ENCODE assay signal across 1 cellular context in the genomic region with DNA sequence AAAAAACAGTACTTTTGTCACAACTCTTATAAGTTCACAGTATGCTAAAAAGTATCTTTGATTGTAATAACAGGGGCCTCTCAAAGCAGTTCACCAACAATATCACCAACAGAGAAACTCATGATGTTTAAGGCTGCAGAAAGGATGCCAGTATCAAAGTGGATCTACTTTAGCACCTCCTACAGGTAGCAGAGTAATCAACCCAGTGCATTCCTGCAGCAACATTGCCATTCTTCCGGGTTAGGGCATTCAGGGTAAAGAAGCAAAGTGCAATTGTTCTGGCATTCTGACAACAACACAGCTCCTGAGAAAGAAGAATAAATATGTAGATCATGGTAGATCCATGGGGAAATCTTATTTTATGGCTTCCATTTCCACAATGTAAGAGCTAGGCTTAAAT.
TF ChIP-seq lines count a peak whose summit lies in the region.

No MANE protein-coding gene starts in this region.

TF ChIP-seq in HepG2, 621 proteins besides CTCF, POLR2A, EP300 and RAD21:
- TF ChIP-seq, protein P1, sequence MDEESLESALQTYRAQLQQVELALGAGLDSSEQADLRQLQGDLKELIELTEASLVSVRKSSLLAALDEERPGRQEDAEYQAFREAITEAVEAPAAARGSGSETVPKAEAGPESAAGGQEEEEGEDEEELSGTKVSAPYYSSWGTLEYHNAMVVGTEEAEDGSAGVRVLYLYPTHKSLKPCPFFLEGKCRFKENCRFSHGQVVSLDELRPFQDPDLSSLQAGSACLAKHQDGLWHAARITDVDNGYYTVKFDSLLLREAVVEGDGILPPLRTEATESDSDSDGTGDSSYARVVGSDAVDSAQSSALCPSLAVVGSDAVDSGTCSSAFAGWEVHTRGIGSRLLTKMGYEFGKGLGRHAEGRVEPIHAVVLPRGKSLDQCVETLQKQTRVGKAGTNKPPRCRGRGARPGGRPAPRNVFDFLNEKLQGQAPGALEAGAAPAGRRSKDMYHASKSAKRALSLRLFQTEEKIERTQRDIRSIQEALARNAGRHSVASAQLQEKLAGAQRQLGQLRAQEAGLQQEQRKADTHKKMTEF (CRISPR knock-in tag; IDR thresholded peaks at IDR 0.05), result no peak
- TF ChIP-seq ZKSCAN8 (CRISPR knock-in tag; IDR thresholded peaks at IDR 0.05; ENCODE audit: borderline replicate concordance), result 0 out of 2 replicates have a peak, but pooled peaks have one; percentile 21
- peak; percentile 43; the same call in 1 of the 2 replicates for TF ChIP-seq ZMYM3 (CRISPR knock-in tag; IDR thresholded peaks at IDR 0.05)
- TF ChIP-seq, protein P2, sequence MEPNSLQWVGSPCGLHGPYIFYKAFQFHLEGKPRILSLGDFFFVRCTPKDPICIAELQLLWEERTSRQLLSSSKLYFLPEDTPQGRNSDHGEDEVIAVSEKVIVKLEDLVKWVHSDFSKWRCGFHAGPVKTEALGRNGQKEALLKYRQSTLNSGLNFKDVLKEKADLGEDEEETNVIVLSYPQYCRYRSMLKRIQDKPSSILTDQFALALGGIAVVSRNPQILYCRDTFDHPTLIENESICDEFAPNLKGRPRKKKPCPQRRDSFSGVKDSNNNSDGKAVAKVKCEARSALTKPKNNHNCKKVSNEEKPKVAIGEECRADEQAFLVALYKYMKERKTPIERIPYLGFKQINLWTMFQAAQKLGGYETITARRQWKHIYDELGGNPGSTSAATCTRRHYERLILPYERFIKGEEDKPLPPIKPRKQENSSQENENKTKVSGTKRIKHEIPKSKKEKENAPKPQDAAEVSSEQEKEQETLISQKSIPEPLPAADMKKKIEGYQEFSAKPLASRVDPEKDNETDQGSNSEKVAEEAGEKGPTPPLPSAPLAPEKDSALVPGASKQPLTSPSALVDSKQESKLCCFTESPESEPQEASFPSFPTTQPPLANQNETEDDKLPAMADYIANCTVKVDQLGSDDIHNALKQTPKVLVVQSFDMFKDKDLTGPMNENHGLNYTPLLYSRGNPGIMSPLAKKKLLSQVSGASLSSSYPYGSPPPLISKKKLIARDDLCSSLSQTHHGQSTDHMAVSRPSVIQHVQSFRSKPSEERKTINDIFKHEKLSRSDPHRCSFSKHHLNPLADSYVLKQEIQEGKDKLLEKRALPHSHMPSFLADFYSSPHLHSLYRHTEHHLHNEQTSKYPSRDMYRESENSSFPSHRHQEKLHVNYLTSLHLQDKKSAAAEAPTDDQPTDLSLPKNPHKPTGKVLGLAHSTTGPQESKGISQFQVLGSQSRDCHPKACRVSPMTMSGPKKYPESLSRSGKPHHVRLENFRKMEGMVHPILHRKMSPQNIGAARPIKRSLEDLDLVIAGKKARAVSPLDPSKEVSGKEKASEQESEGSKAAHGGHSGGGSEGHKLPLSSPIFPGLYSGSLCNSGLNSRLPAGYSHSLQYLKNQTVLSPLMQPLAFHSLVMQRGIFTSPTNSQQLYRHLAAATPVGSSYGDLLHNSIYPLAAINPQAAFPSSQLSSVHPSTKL (CRISPR knock-in tag; IDR thresholded peaks at IDR 0.05), result peak; percentile 37; the same call in 1 of the 2 replicates
- TF ChIP-seq ATRX (CRISPR knock-in tag; IDR thresholded peaks at IDR 0.05; ENCODE audit: borderline replicate concordance), result no peak
- TF ChIP-seq SAP130 (CRISPR knock-in tag; IDR thresholded peaks at IDR 0.05; ENCODE audit: low read depth), result 0 out of 2 replicates have a peak, but pooled peaks have one; percentile 9
- TF ChIP-seq POGZ (CRISPR knock-in tag; IDR thresholded peaks at IDR 0.05), result 0 out of 2 replicates have a peak, but pooled peaks have one; percentile 45
- TF ChIP-seq FOXO1 (CRISPR knock-in tag; IDR thresholded peaks at IDR 0.05), result 0 out of 2 replicates have a peak, but pooled peaks have one; percentile 26
- no peak for TF ChIP-seq SP140L (CRISPR knock-in tag; IDR thresholded peaks at IDR 0.05; ENCODE audit: borderline replicate concordance)
- TF ChIP-seq SP1 (IDR thresholded peaks at IDR 0.05), result no peak
- TF ChIP-seq SP1 (CRISPR knock-in tag; IDR thresholded peaks at IDR 0.05), result no peak
- TF ChIP-seq ELF1 (CRISPR knock-in tag; IDR thresholded peaks at IDR 0.05), result peak; percentile 85
- peak; percentile 12; the same call in 1 of the 2 replicates for TF ChIP-seq STAG1 (CRISPR knock-in tag; IDR thresholded peaks at IDR 0.05)
- 0 out of 2 replicates have a peak, but pooled peaks have one; percentile 33 for TF ChIP-seq ZMYM4 (CRISPR knock-in tag; IDR thresholded peaks at IDR 0.05)
- TF ChIP-seq, protein P3, sequence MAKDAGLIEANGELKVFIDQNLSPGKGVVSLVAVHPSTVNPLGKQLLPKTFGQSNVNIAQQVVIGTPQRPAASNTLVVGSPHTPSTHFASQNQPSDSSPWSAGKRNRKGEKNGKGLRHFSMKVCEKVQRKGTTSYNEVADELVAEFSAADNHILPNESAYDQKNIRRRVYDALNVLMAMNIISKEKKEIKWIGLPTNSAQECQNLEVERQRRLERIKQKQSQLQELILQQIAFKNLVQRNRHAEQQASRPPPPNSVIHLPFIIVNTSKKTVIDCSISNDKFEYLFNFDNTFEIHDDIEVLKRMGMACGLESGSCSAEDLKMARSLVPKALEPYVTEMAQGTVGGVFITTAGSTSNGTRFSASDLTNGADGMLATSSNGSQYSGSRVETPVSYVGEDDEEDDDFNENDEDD (CRISPR knock-in tag; IDR thresholded peaks at IDR 0.05; ENCODE audit: borderline replicate concordance), result no peak
- TF ChIP-seq RXRB (CRISPR knock-in tag; IDR thresholded peaks at IDR 0.05; ENCODE audit: borderline replicate concordance), result peak; percentile 86
- TF ChIP-seq HDAC1 (CRISPR knock-in tag; IDR thresholded peaks at IDR 0.05), result 0 out of 2 replicates have a peak, but pooled peaks have one; percentile 28
- TF ChIP-seq, protein P4, sequence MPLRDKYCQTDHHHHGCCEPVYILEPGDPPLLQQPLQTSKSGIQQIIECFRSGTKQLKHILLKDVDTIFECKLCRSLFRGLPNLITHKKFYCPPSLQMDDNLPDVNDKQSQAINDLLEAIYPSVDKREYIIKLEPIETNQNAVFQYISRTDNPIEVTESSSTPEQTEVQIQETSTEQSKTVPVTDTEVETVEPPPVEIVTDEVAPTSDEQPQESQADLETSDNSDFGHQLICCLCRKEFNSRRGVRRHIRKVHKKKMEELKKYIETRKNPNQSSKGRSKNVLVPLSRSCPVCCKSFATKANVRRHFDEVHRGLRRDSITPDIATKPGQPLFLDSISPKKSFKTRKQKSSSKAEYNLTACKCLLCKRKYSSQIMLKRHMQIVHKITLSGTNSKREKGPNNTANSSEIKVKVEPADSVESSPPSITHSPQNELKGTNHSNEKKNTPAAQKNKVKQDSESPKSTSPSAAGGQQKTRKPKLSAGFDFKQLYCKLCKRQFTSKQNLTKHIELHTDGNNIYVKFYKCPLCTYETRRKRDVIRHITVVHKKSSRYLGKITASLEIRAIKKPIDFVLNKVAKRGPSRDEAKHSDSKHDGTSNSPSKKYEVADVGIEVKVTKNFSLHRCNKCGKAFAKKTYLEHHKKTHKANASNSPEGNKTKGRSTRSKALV (CRISPR knock-in tag; IDR thresholded peaks at IDR 0.05), result no peak
- peak; percentile 88 for TF ChIP-seq ELF3 (CRISPR knock-in tag; IDR thresholded peaks at IDR 0.05)
- TF ChIP-seq, protein P5, sequence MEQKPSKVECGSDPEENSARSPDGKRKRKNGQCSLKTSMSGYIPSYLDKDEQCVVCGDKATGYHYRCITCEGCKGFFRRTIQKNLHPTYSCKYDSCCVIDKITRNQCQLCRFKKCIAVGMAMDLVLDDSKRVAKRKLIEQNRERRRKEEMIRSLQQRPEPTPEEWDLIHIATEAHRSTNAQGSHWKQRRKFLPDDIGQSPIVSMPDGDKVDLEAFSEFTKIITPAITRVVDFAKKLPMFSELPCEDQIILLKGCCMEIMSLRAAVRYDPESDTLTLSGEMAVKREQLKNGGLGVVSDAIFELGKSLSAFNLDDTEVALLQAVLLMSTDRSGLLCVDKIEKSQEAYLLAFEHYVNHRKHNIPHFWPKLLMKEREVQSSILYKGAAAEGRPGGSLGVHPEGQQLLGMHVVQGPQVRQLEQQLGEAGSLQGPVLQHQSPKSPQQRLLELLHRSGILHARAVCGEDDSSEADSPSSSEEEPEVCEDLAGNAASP (CRISPR knock-in tag; IDR thresholded peaks at IDR 0.05; ENCODE audit: borderline replicate concordance), result peak; percentile 92
- peak; percentile 61 for TF ChIP-seq TEAD3 (CRISPR knock-in tag; optimal IDR thresholded peaks at IDR 0.05; ENCODE audit: borderline replicate concordance)
- TF ChIP-seq TCF7L2 (IDR thresholded peaks at IDR 0.05; ENCODE audit: low read depth, low read length), result no peak
- TF ChIP-seq PRMT3 (CRISPR knock-in tag; IDR thresholded peaks at IDR 0.05; ENCODE audit: borderline replicate concordance, low read depth), result no peak
- TF ChIP-seq MED1 (CRISPR knock-in tag; IDR thresholded peaks at IDR 0.05), result peak; percentile 59; the same call in 1 of the 2 replicates
- peak; percentile 53; the same call in 1 of the 2 replicates for TF ChIP-seq ZNF644 (CRISPR knock-in tag; IDR thresholded peaks at IDR 0.05; ENCODE audit: low read depth)
- peak; percentile 51 for TF ChIP-seq HNF4A (CRISPR knock-in tag; IDR thresholded peaks at IDR 0.05)
